In the genomic region with DNA sequence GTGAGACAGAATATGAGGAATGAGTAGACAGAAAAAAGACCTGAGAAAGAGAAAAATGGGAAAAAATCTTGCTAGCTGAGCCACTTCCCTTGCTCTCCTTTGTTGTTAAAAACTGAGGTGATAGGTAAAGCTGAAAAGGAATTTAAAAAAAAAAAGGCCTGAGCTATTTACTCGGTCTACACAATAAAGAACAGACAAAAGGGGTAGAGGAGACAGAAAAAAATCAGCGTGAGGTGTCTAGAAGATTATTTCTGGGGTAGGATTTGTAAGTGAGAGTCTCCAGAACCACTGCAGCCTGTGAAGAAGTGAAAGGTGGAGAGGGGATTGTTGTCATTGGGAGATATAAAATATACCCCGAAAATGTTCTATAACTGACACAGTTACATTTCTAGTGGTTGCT, we compare ENCODE assay signal across 21 cellular contexts.
DNase-seq lines count a peak whose midpoint lies in the region; ATAC-seq, FAIRE-seq and TF ChIP-seq lines count a peak whose summit lies in the region.
"Had no signal": no experiment of that assay in that cellular context is flagged by ENCODE, and none has a peak within 500 bp of the region (broad histone marks: within the 10 kb centered on the region; RNA-seq: fewer than 3 reads in every experiment).

No MANE protein-coding gene starts in this region.

- no peak overlapping the region for H4K91ac ChIP-seq in H1 (replicated peaks; ENCODE audit: insufficient read length, low read length)

- H2BK15ac ChIP-seq in H1 (ENCODE audit: low read length) = no peak overlapping the region

- no peak overlapping the region for H2AK5ac ChIP-seq in H1 (ENCODE audit: low read depth, low read length)

- TF ChIP-seq POLR2A in H1 (IDR thresholded peaks at IDR 0.05; ENCODE audit: control extremely low read depth in 1 of 2, low read depth in 2 of 2, low read length in 2 of 2) = no peak

- no peaks in the 10 kb centered on the region for H3K79me1 ChIP-seq in H1 (ENCODE audit: low read depth, low read length)

- H3K56ac ChIP-seq in H1 (replicated peaks; ENCODE audit: insufficient read length, low read depth, low read length) = no peak overlapping the region

- H3K9me2 ChIP-seq in GM23338 (ENCODE audit: insufficient read depth) = peaks cover 10% of the 10 kb centered on the region

- H3K4me1 Mint-ChIP-seq in GM23338 = peaks cover 19% of the 10 kb centered on the region
- H3K4me1 Mint-ChIP-seq: B cell; CD4-positive, CD25-positive, alpha-beta regulatory T cell had no signal

- H3F3A ChIP-seq in GM23338 (replicated peaks; ENCODE audit: low read depth) = no peaks in the 10 kb centered on the region

- no peak overlapping the region for H3K9ac ChIP-seq in HUES64 (ENCODE audit: low read depth, low read length)
- H3K9ac ChIP-seq in H1 (replicated peaks in 1 of 4; ENCODE audit: extremely low read depth in 1 of 4, low read depth in 3 of 4, low read length in 3 of 4) = no peak overlapping the region
- H3K9ac ChIP-seq: BLaER1, GM23248 had no signal

- peaks cover 2% of the 10 kb centered on the region for H3K27me3 Mint-ChIP-seq in GM23338 (ENCODE audit: insufficient read depth, low read depth, poor library complexity)

- H3K18ac ChIP-seq in H1 (ENCODE audit: extremely low read depth, low read length) = no peak overlapping the region

- no peaks in the 10 kb centered on the region for H3K9me3 Mint-ChIP-seq in GM23338
- H3K9me3 Mint-ChIP-seq: CD8-positive, alpha-beta T cell had no signal

- H3K4me2 ChIP-seq in GM23338 (peak overlapping the region; percentile 59), H1 (ENCODE audit: insufficient read depth in 1 of 2, low read depth in 2 of 2, low read length in 2 of 2) (peak overlapping the region in 1 of 2 experiments; percentile 25; a peak in 1 of 4 replicates)
- H3K4me2 ChIP-seq: BLaER1 had no signal

- peak overlapping the region; percentile 19; the same call in 1 of the 2 replicates for H2AFZ ChIP-seq in GM23338
- H2AFZ ChIP-seq in H1 (ENCODE audit: low read length) = peak overlapping the region; percentile 21; the same call in 1 of the 2 replicates
- H2AFZ ChIP-seq: GM23248 had no signal

- no peaks in the 10 kb centered on the region for H3K9me3 ChIP-seq in HUES64 (ENCODE audit: insufficient read depth, low read depth, low read length)
- no peaks in the 10 kb centered on the region for H3K9me3 ChIP-seq in H1 (ENCODE audit: insufficient read depth in 2 of 2, low read depth in 1 of 2, low read length in 1 of 2)
- H3K9me3 ChIP-seq: BLaER1, Caco-2 had no signal

- H3K27ac ChIP-seq in GM23338 (ENCODE audit: low read depth) (peak overlapping the region; percentile 36), HUES64 (ENCODE audit: low read depth, low read length) (peak overlapping the region; percentile 65; the same call in 1 of the 2 replicates), H1 (ENCODE audit: low read depth, low read length) (no peak overlapping the region)
- H3K27ac ChIP-seq: 22Rv1, BLaER1, C4-2B, GM23248 had no signal

- no peak overlapping the region; the same call in 1 of the 2 replicates for H2BK20ac ChIP-seq in H1 (ENCODE audit: low read length)

- no peak for TF ChIP-seq EP300 in H1 (IDR thresholded peaks at IDR 0.05; ENCODE audit: borderline replicate concordance in 1 of 2, low read depth in 2 of 2, low read length in 2 of 2)

- no peak overlapping the region for H3K4me3 Mint-ChIP-seq in GM23338
- H3K4me3 Mint-ChIP-seq: B cell; CD4-positive, CD25-positive, alpha-beta regulatory T cell; CD8-positive, alpha-beta T cell had no signal

- no peak for FAIRE-seq in H1 (lab: Jason Lieb, UNC)
- FAIRE-seq: A204.1, G401.6, GM12892, H54 had no signal

- H3K36me3 Mint-ChIP-seq in GM23338 (ENCODE audit: low read depth) = no peaks in the 10 kb centered on the region
- H3K36me3 Mint-ChIP-seq: CD4-positive, CD25-positive, alpha-beta regulatory T cell; CD8-positive, alpha-beta T cell had no signal

- no peaks in the 10 kb centered on the region for H3K79me2 ChIP-seq in GM23338 (replicated peaks; ENCODE audit: insufficient read depth)
- no peaks in the 10 kb centered on the region for H3K79me2 ChIP-seq in H1 (ENCODE audit: control insufficient read depth in 1 of 2, insufficient read depth in 2 of 2, low read length in 2 of 2)

- H3K4ac ChIP-seq in H1 (replicated peaks; ENCODE audit: insufficient read length, low read depth, low read length) = no peak overlapping the region

- no peak overlapping the region for H4K8ac ChIP-seq in H1 (ENCODE audit: extremely low read depth, insufficient read depth, low read length)

- no peak overlapping the region for H2BK12ac ChIP-seq in H1 (ENCODE audit: low read depth, low read length)

- H2BK120ac ChIP-seq in H1 (replicated peaks; ENCODE audit: low read depth, low read length) = no peak overlapping the region

- ATAC-seq in GM23338 (peak; percentile 55), GM19455 (IDR thresholded peaks at IDR 0.05; ENCODE audit: unreplicated experiment) (no peak), HG02571 (IDR thresholded peaks at IDR 0.05; ENCODE audit: unreplicated experiment) (no peak)
- ATAC-seq: CD8-positive, alpha-beta T cell had no signal

- H3K4me3 ChIP-seq in GM23338 (peak overlapping the region; percentile 18; the same call in 1 of the 2 replicates), HUES64 (ENCODE audit: low read length) (no peak overlapping the region), H1 (ENCODE audit: extremely low read depth in 1 of 4, insufficient read depth in 2 of 4, low read depth in 3 of 4, low read length in 4 of 4) (peak overlapping the region in 1 of 4 experiments; percentile 30; a peak in 1 of 8 replicates)
- H3K4me3 ChIP-seq: BLaER1, GM23248 had no signal

- H4K20me1 ChIP-seq in GM23338 (replicated peaks; ENCODE audit: insufficient read depth) = no peaks in the 10 kb centered on the region
- no peaks in the 10 kb centered on the region for H4K20me1 ChIP-seq in H1 (replicated peaks in 1 of 2; ENCODE audit: control insufficient read depth in 1 of 2, insufficient read depth in 2 of 2, low read length in 2 of 2)
- H4K20me1 ChIP-seq: BLaER1 had no signal

- H4K5ac ChIP-seq in H1 (ENCODE audit: insufficient read length, low read depth, low read length) = no peak overlapping the region

- no peak overlapping the region for H3K14ac ChIP-seq in H1 (ENCODE audit: insufficient read length)

- H3K4me1 ChIP-seq in GM23338 (ENCODE audit: insufficient read depth) = peaks cover 22% of the 10 kb centered on the region
- peaks cover 19% of the 10 kb centered on the region for H3K4me1 ChIP-seq in HUES64 (ENCODE audit: insufficient read depth, low read length)
- peaks cover 0 to 2% (median under 1%) of the 10 kb centered on the region in 4 experiments; a peak in 2 of 7 replicates for H3K4me1 ChIP-seq in H1 (replicated peaks in 1 of 4; ENCODE audit: control insufficient read depth in 3 of 4, insufficient read depth in 4 of 4, low read length in 3 of 4)
- H3K4me1 ChIP-seq: Caco-2 had no signal

- no peaks in the 10 kb centered on the region for H3K27me3 ChIP-seq in GM23338 (ENCODE audit: insufficient read depth)
- H3K27me3 ChIP-seq in HUES64 (ENCODE audit: insufficient read depth, low read length) = no peaks in the 10 kb centered on the region
- peaks cover 0 to 1% (median 0%) of the 10 kb centered on the region in 4 experiments; a peak in 1 of 7 replicates for H3K27me3 ChIP-seq in H1 (replicated peaks in 1 of 4; ENCODE audit: control insufficient read depth in 3 of 4, extremely low read depth in 1 of 4, insufficient read depth in 3 of 4, low read length in 3 of 4)
- H3K27me3 ChIP-seq: BLaER1 had no signal

- H3K23ac ChIP-seq in H1 (ENCODE audit: insufficient read length) = no peak overlapping the region

- H3K36me3 ChIP-seq in GM23338 (ENCODE audit: insufficient read depth) (no peaks in the 10 kb centered on the region), HUES64 (ENCODE audit: insufficient read depth, low read length) (no peaks in the 10 kb centered on the region), H1 (ENCODE audit: control insufficient read depth in 2 of 4, insufficient read depth in 4 of 4, low read length in 3 of 4) (no peaks in the 10 kb centered on the region)
- H3K36me3 ChIP-seq: BLaER1 had no signal

- H2BK5ac ChIP-seq in H1 (ENCODE audit: low read depth, low read length) = no peak overlapping the region

- no peak for TF ChIP-seq CTCF in GM23338 (conservative IDR thresholded peaks at IDR 0.05; ENCODE audit: low read depth in 2 of 2)
- TF ChIP-seq CTCF in H1 (IDR thresholded peaks at IDR 0.05; ENCODE audit: control extremely low read depth in 1 of 3, insufficient read depth in 1 of 3, low read depth in 1 of 3, low read length in 3 of 3) = no peak

- H3K23me2 ChIP-seq in H1 (ENCODE audit: low read depth, low read length) = no peaks in the 10 kb centered on the region; the same call in 1 of the 2 replicates

- CTCF ChIA-PET in H1 (lab: Charles Lee; ENCODE audit: partially characterized antibody) = interaction anchor here (0.6 to 1.7 kb wide), 3 partner anchors 9 to 679 kb away, joined by 3 to 6 read pairs (median 4); no protein-coding TSS in a partner anchor

- POLR2A ChIA-PET in H1 (lab: Charles Lee; ENCODE audit: partially characterized antibody) = no interaction called here

- DNase-seq in GM23338 (ENCODE audit: low spot score) (peak; percentile 39), H1 (ENCODE audit: low read depth in 1 of 2, low spot score in 2 of 2) (no peak), hypothalamus (lab: John Stamatoyannopoulos, UW) (no peak)
- DNase-seq: Caco-2; CD4-positive, CD25-positive, alpha-beta regulatory T cell; CD8-positive, alpha-beta T cell; DMS153; DND-41; GM23248; HCEC 1CT had no signal

- WGBS in HUES64 = 41% methylated on average over 2 of the region's 3 CpGs
- 38% methylated on average over 3 of the region's 3 CpGs; no CpG with 5 or more reads in 1 of the 2 experiments for WGBS in H1 (ENCODE audit: extremely low coverage in 1 of 2, insufficient coverage in 1 of 2, insufficient read length in 1 of 2, insufficient replicate concordance in 2 of 2, low coverage in 1 of 2, low lambda C conversion rate in 2 of 2, missing lambda C conversion rate in 1 of 2), 2 experiments

- TF ChIP-seq RAD21 in H1 (IDR thresholded peaks at IDR 0.05 in 1 of 2, conservative IDR thresholded peaks at IDR 0.05 in 1 of 2; ENCODE audit: low read depth in 2 of 2, low read length in 2 of 2) = no peak

- H3K27ac Mint-ChIP-seq in GM23338 = peak overlapping the region; percentile 28
- H3K27ac Mint-ChIP-seq: B cell; CD4-positive, CD25-positive, alpha-beta regulatory T cell; CD8-positive, alpha-beta T cell had no signal

TF ChIP-seq in H1, 55 proteins besides CTCF, POLR2A, EP300 and RAD21 (continues in another document):
- TF ChIP-seq TAF7 (optimal IDR thresholded peaks at IDR 0.05; ENCODE audit: borderline replicate concordance, low read depth, low read length) (no peak), CBX8 (IDR thresholded peaks at IDR 0.05; ENCODE audit: borderline replicate concordance, low read depth, low read length) (no peak), TBP (IDR thresholded peaks at IDR 0.05; ENCODE audit: low read depth, low read length) (no peak), MAFK (IDR thresholded peaks at IDR 0.05; ENCODE audit: low read depth, low read length) (no peak), TCF12 (IDR thresholded peaks at IDR 0.05; ENCODE audit: low read depth, low read length) (no peak), YY1 (IDR thresholded peaks at IDR 0.05; ENCODE audit: low read depth, low read length) (no peak), NANOG (IDR thresholded peaks at IDR 0.05; ENCODE audit: insufficient read depth, low read depth, low read length, poor library complexity, severe bottlenecking) (no peak), GTF2F1 (IDR thresholded peaks at IDR 0.05; ENCODE audit: borderline replicate concordance, low read depth, low read length) (no peak)
